19 cellular contexts compared by ENCODE assay signal in the genomic region with DNA sequence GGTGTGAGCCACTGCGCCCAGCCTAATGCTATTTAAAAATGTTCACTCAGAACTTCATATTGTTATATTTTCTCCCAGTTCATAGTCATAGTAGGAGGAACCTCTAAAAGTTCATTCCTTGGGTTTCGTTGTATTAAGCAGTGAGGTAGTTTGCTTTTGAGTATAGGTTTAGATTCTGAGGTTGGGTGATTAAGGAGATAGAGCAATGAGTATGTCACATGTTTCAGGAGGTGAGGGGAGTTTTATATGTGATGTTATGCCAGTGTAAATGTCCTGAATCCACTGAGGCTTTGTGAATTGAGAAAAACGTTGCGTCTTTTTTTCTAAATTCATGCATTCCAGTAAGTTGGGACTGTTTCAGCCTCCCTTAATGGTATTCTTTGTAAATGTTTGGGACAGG. TPM values are rescaled to one million over a fixed set of nuclear protein-coding genes. Genes with fewer than 3 reads are reported as not detected.
DNase-seq lines count a peak whose midpoint lies in the region; ATAC-seq, FAIRE-seq and TF ChIP-seq lines count a peak whose summit lies in the region.
"Had no signal": no experiment of that assay in that cellular context is flagged by ENCODE, and none has a peak within 500 bp of the region (broad histone marks: within the 10 kb centered on the region; RNA-seq: fewer than 3 reads in every experiment).

No MANE protein-coding gene starts in this region.

- intact Hi-C loops in K562 (cut with micrococcal nuclease), result loop anchor here (2.0 kb wide), 2 partner anchors 17 to 53 kb away; no protein-coding TSS in a partner anchor
- intact Hi-C loops in spleen (cut with DNase I; ENCODE audit: low total_unique reads), result no loop called here

- H3K9ac ChIP-seq in K562 (ENCODE audit: insufficient read depth in 1 of 2, low read depth in 2 of 2, low read length in 2 of 2), result peak overlapping the region in 1 of 2 experiments; percentile 4; a peak in 1 of 4 replicates
- H3K9ac ChIP-seq: KMS-11 had no signal

- no peak for TF ChIP-seq CTCF in K562 (IDR thresholded peaks at IDR 0.05 in 2 of 3, conservative IDR thresholded peaks at IDR 0.05 in 1 of 3; ENCODE audit: insufficient read depth in 2 of 3, low read depth in 1 of 3, low read length in 3 of 3)
- no peak for TF ChIP-seq CTCF in spleen (IDR thresholded peaks at IDR 0.05 in 8 of 11, conservative IDR thresholded peaks at IDR 0.05 in 3 of 11)
- TF ChIP-seq CTCF in WERI-Rb-1 (IDR thresholded peaks at IDR 0.05; ENCODE audit: low read depth, low read length), result no peak

- peak overlapping the region; percentile 4 to 16 for H3K27ac Mint-ChIP-seq in T-cell

- peaks cover 95% of the 10 kb centered on the region for H3K79me2 ChIP-seq in K562 (ENCODE audit: control insufficient read depth, insufficient read depth, low read length)

- no peak for TF ChIP-seq POLR2A in K562 (conservative IDR thresholded peaks at IDR 0.05)
- TF ChIP-seq POLR2A in spleen (IDR thresholded peaks at IDR 0.05), result no peak

- H3K4me2 ChIP-seq in K562 (ENCODE audit: insufficient read depth, low read length), result no peak overlapping the region

- POLR2A ChIA-PET in T-cell (lab: Charles Lee) (no interaction called here), K562 (lab: Yijun Ruan, JAX) (interaction anchor here (1.4 to 76.8 kb wide), 2 partner anchors 8 to 48 kb away, joined by 11 to 4622 read pairs; partner anchors contain the start of genes CCDC116, SDF2L1 and YDJC)

- 92% methylated on average over 4 of the region's 4 CpGs for WGBS in K562 (ENCODE audit: insufficient coverage, low coverage, missing lambda C conversion rate)
- 80 to 89% (median 84%) methylated on average over 4 of the region's 4 CpGs for WGBS in spleen, 5 donors

- H3K4me1 ChIP-seq in K562 (replicated peaks in 1 of 2; ENCODE audit: control insufficient read depth in 2 of 2, insufficient read depth in 2 of 2, low read length in 2 of 2), result peaks cover 56 to 62% of the 10 kb centered on the region in 2 experiments
- H3K4me1 ChIP-seq in spleen, result peaks cover 51 to 95% (median 85%) of the 10 kb centered on the region in 6 donors

- no TSS peak for BruUV-seq in K562 (replicated peaks; lab: Mats Ljungman, UMichigan)

- peaks cover 66% of the 10 kb centered on the region for H3K4me1 Mint-ChIP-seq in activated T-cell treated with anti-CD3 and anti-CD28 coated beads, Interleukin-2, amount 50 U/mL, for 4 hours (ENCODE audit: low read depth)
- peaks cover 66 to 75% (median 72%) of the 10 kb centered on the region in 3 donors for H3K4me1 Mint-ChIP-seq in T-cell

- no peak for TF ChIP-seq RAD21 in K562 (CRISPR knock-in tag; conservative IDR thresholded peaks at IDR 0.05 in 1 of 2, IDR thresholded peaks at IDR 0.05 in 1 of 2)

- peak overlapping the region; percentile 1; the same call in 1 of the 3 replicates for H3K27ac ChIP-seq in K562 (ENCODE audit: extremely low read depth, low read depth, low read length)
- peak overlapping the region in 5 of 8 donors; percentile 45 to 94 (median 92) for H3K27ac ChIP-seq in spleen
- no peak overlapping the region for H3K27ac ChIP-seq in WERI-Rb-1
- H3K27ac ChIP-seq: colonic mucosa, gastroesophageal sphincter, psoas muscle had no signal

- H3K4me3 Mint-ChIP-seq in activated T-cell treated with anti-CD3 and anti-CD28 coated beads, Interleukin-2, amount 50 U/mL, for 4 hours, result peak overlapping the region; percentile 47
- H3K4me3 Mint-ChIP-seq in T-cell, result peak overlapping the region in 2 of 3 donors; percentile 51 to 53

- H3K9me1 ChIP-seq in K562 (ENCODE audit: control insufficient read depth, insufficient read depth, low read length), result peaks cover 37% of the 10 kb centered on the region

- CTCF ChIA-PET in T-cell (lab: Charles Lee) (interaction anchor here in 1 of 2 donors (0.8 kb wide), 1 partner anchor 59 kb away, joined by 3 read pairs; no protein-coding TSS in a partner anchor), K562 (lab: Yijun Ruan, JAX; ENCODE audit: low intra/inter-chr PET ratio) (interaction anchor here (0.9 to 1.0 kb wide), 2 partner anchors 70 to 78 kb away, joined by 3 to 5 read pairs; partner anchors contain the start of gene SDF2L1)

- H2AFZ ChIP-seq in K562 (ENCODE audit: low read depth, low read length), result no peak overlapping the region

- peaks cover 59% of the 10 kb centered on the region for H3K36me3 ChIP-seq in K562 (ENCODE audit: control insufficient read depth, insufficient read depth, low read length)
- H3K36me3 ChIP-seq in spleen, result peaks cover 0 to 15% (median 0%) of the 10 kb centered on the region in 6 donors
- peaks cover 33% of the 10 kb centered on the region for H3K36me3 ChIP-seq in WERI-Rb-1
- H3K36me3 ChIP-seq: colonic mucosa, gastroesophageal sphincter had no signal

- H3K9me3 ChIP-seq in K562 (replicated peaks; ENCODE audit: control insufficient read depth, insufficient read depth, low read depth, low read length), result no peaks in the 10 kb centered on the region
- H3K9me3 ChIP-seq in spleen, result no peaks in the 10 kb centered on the region
- H3K9me3 ChIP-seq in WERI-Rb-1 (ENCODE audit: severe bottlenecking), result no peaks in the 10 kb centered on the region
- H3K9me3 ChIP-seq: colonic mucosa, gastroesophageal sphincter, psoas muscle had no signal

- no peak for DNase-seq in activated T-cell treated with anti-CD3 and anti-CD28 coated beads, Interleukin-2, amount 50 U/mL, for 4 hours
- no peak for DNase-seq in activated T-cell treated with anti-CD3 and anti-CD28 coated beads for 4 hours
- no peak for DNase-seq in T-cell
- no peak for DNase-seq in K562 (ENCODE audit: extremely low read depth in 1 of 4, low spot score in 3 of 4)
- no peak for DNase-seq in spleen
- no peak for DNase-seq in WERI-Rb-1
- no peak for DNase-seq in AML-193 (lab: John Stamatoyannopoulos, UW)
- DNase-seq: activated CD8-positive, alpha-beta memory T cell treated with anti-CD3 and anti-CD28 coated beads, Interleukin-2, amount 50 U/mL, for 48 hours; anterior cingulate cortex; colonic mucosa; NCI-H1105; psoas muscle; stimulated activated naive CD4-positive, alpha-beta T cell had no signal

- FAIRE-seq in K562 (lab: Jason Lieb, UNC), result no peak
- FAIRE-seq: G401.6, RCC 7860 had no signal

- H4K20me1 ChIP-seq in K562 (replicated peaks; ENCODE audit: control insufficient read depth, insufficient read depth, low read length), result peaks cover 74% of the 10 kb centered on the region

- no peak for TF ChIP-seq EP300 in K562 (IDR thresholded peaks at IDR 0.05; ENCODE audit: low read length)

- in situ Hi-C loops in K562 (cut with MboI), result loop anchor here (5.0 to 10.0 kb wide), 2 partner anchors 34 to 57 kb away; no protein-coding TSS in a partner anchor

- no peaks in the 10 kb centered on the region for H3K27me3 Mint-ChIP-seq in activated T-cell treated with anti-CD3 and anti-CD28 coated beads, Interleukin-2, amount 50 U/mL, for 4 hours (ENCODE audit: low read depth)
- H3K27me3 Mint-ChIP-seq in T-cell, result no peaks in the 10 kb centered on the region

- H3K9me3 Mint-ChIP-seq in activated T-cell treated with anti-CD3 and anti-CD28 coated beads, Interleukin-2, amount 50 U/mL, for 4 hours, result no peaks in the 10 kb centered on the region
- no peaks in the 10 kb centered on the region for H3K9me3 Mint-ChIP-seq in T-cell

- H3K27me3 ChIP-seq in K562 (ENCODE audit: control insufficient read depth in 2 of 2, insufficient read depth in 2 of 2, low read length in 2 of 2), result no peaks in the 10 kb centered on the region
- H3K27me3 ChIP-seq in spleen (replicated peaks in 1 of 7), result no peaks in the 10 kb centered on the region
- no peaks in the 10 kb centered on the region for H3K27me3 ChIP-seq in WERI-Rb-1 (ENCODE audit: insufficient read depth, low read depth, severe bottlenecking)
- H3K27me3 ChIP-seq: colonic mucosa, gastroesophageal sphincter had no signal

- ATAC-seq in activated T-cell treated with anti-CD3 and anti-CD28 coated beads, Interleukin-2, amount 50 U/mL, for 4 hours, result peak; percentile 42
- ATAC-seq in T-cell (replicated peaks in 1 of 4) (no peak), K562 (no peak), HG03460 (IDR thresholded peaks at IDR 0.05; ENCODE audit: unreplicated experiment) (no peak)
- ATAC-seq: gastroesophageal sphincter, psoas muscle had no signal

- H3K4me3 ChIP-seq in K562 (no peak overlapping the region), spleen (peak overlapping the region in 1 of 8 donors; percentile 34), WERI-Rb-1 (ENCODE audit: low read depth, low read length) (no peak overlapping the region)
- H3K4me3 ChIP-seq: colonic mucosa, gastroesophageal sphincter, psoas muscle had no signal

- H3K36me3 Mint-ChIP-seq in activated T-cell treated with anti-CD3 and anti-CD28 coated beads, Interleukin-2, amount 50 U/mL, for 4 hours (ENCODE audit: insufficient read depth), result peaks cover 14% of the 10 kb centered on the region
- H3K36me3 Mint-ChIP-seq in T-cell, result peaks cover 9% of the 10 kb centered on the region

RNA-seq across cellular contexts. Expression of gene UBE2L3, which starts 4.2 kb away (rescaled TPM):
- 10 to 100 TPM; 73.5 to 79.2 (median 78.0) TPM for total RNA-seq in activated T-cell treated with anti-CD3 and anti-CD28 coated beads, Interleukin-2, amount 50 U/mL, for 4 hours
- total RNA-seq in T-cell (10 to 100 TPM; 28.4 to 38.7 (median 34.3) TPM), K562 (2014; rRNA removed) (215 and 275 TPM in 2 replicates), K562 (2014; rRNA removed; fragmentation: Illumina TruSeq; extraction: Trizol) (285 and 298 TPM in 2 replicates), K562 (2015; rRNA removed; fragmentation: Illumina TruSeq; extraction: Trizol) (335 and 354 TPM in 2 replicates), K562 (2021) (240 TPM in 2 replicates), spleen (10 to 100 TPM; 36.8 to 69.3 (median 44.3) TPM)
- total RNA-seq in K562 (2011; cell fraction: chromatin; rRNA removed; ENCODE audit: low replicate concordance), result 76.2 and 94.2 TPM in 2 replicates
- 66.2 and 75.7 TPM in 2 replicates for total RNA-seq in K562 (2011; cell fraction: nucleolus; rRNA removed)
- total RNA-seq in K562 (2011; cell fraction: nucleoplasm; rRNA removed), result 78.4 and 92.8 TPM in 2 replicates
- polyA plus RNA-seq in K562 (2011; rRNA removed) (206 and 218 TPM in 2 replicates), K562 (2014; fragmentation: Illumina TruSeq; extraction: Trizol) (493 and 580 TPM in 2 replicates), K562 (2014; fragmentation: Nextera tagmentation; extraction: Ambion mirVana) (100 to 1,000 TPM; 575 to 625 TPM), K562 (2014; rRNA removed) (266 and 269 TPM in 2 replicates), spleen (10 to 100 TPM; 36.2 to 55.6 (median 46.2) TPM)
- 145 and 195 TPM in 2 replicates for polyA plus RNA-seq in K562 (2011; cell fraction: cytosol; rRNA removed)
- polyA plus RNA-seq in K562 (2011; cell fraction: nucleus; rRNA removed), result 56.6 and 72.9 TPM in 2 replicates
- polyA plus RNA-seq in K562 (2012), result 253 and 378 TPM in 2 replicates
- polyA minus RNA-seq in K562 (2011; rRNA and poly(A)+ RNA removed), result 172 and 189 TPM in 2 replicates
- 89.8 and 112 TPM in 2 replicates for polyA minus RNA-seq in K562 (2011; cell fraction: cytosol; rRNA and poly(A)+ RNA removed)
- 25.2 and 45.9 TPM in 2 replicates for polyA minus RNA-seq in K562 (2011; cell fraction: nucleus; rRNA and poly(A)+ RNA removed)

RNA-seq across cellular contexts. Expression of gene RIMBP3C, which starts 20.4 kb away (rescaled TPM):
- under 1 TPM in 2 of 3 donors, not detected in 1; 0.20 to 0.57 TPM for total RNA-seq in activated T-cell treated with anti-CD3 and anti-CD28 coated beads, Interleukin-2, amount 50 U/mL, for 4 hours
- total RNA-seq in T-cell, result 1 to 10 TPM in 3 of 5 donors, not detected in 2; 2.8 to 4.7 (median 3.9) TPM
- total RNA-seq in K562 (2011; cell fraction: chromatin; rRNA removed; ENCODE audit: low replicate concordance), result 0.79 and 1.6 TPM in 2 replicates
- total RNA-seq in K562 (2011; cell fraction: nucleolus; rRNA removed), result 2.1 and 2.3 TPM in 2 replicates
- 1.0 TPM in 1 of 2 replicates, not detected in the other for total RNA-seq in K562 (2011; cell fraction: nucleoplasm; rRNA removed)
- 0.65 and 0.77 TPM in 2 replicates for total RNA-seq in K562 (2014; rRNA removed)
- 0.06 and 0.15 TPM in 2 replicates for total RNA-seq in K562 (2014; rRNA removed; fragmentation: Illumina TruSeq; extraction: Trizol)
- total RNA-seq in K562 (2015; rRNA removed; fragmentation: Illumina TruSeq; extraction: Trizol), result 0.25 and 0.34 TPM in 2 replicates
- 0.89 and 0.98 TPM in 2 replicates for total RNA-seq in K562 (2021)
- 0.13 and 0.19 TPM in 2 replicates for polyA plus RNA-seq in K562 (2011; rRNA removed)
- 0.06 TPM in 1 of 2 replicates, not detected in the other for polyA plus RNA-seq in K562 (2011; cell fraction: cytosol; rRNA removed)
- polyA plus RNA-seq in K562 (2011; cell fraction: nucleus; rRNA removed), result 0.16 and 0.41 TPM in 2 replicates
- 0.75 and 0.85 TPM in 2 replicates for polyA plus RNA-seq in K562 (2012)
- polyA plus RNA-seq in K562 (2014; fragmentation: Illumina TruSeq; extraction: Trizol), result 0.09 and 0.26 TPM in 2 replicates
- not detected for polyA plus RNA-seq in K562 (2014; fragmentation: Nextera tagmentation; extraction: Ambion mirVana)
- 0.17 TPM in 1 of 2 replicates, not detected in the other for polyA plus RNA-seq in K562 (2014; rRNA removed)
- polyA minus RNA-seq in K562 (2011; rRNA and poly(A)+ RNA removed), result 0.60 and 0.90 TPM in 2 replicates
- 1.2 and 2.5 TPM in 2 replicates for polyA minus RNA-seq in K562 (2011; cell fraction: cytosol; rRNA and poly(A)+ RNA removed)
- polyA minus RNA-seq in K562 (2011; cell fraction: nucleus; rRNA and poly(A)+ RNA removed), result 2.3 and 4.4 TPM in 2 replicates
- 1 to 10 TPM in 2 of 7 donors, under 1 TPM in 3, not detected in 2; 0.34 to 2.0 (median 0.83) TPM for total RNA-seq in spleen
- polyA plus RNA-seq in spleen, result under 1 TPM; 0.03 to 0.19 (median 0.13) TPM
- total RNA-seq: myocyte, psoas muscle had no signal

RNA-seq across cellular contexts. Expression of gene YDJC, which starts 58.1 kb away (rescaled TPM):
- 10 to 100 TPM; 74.5 to 91.5 (median 91.4) TPM for total RNA-seq in activated T-cell treated with anti-CD3 and anti-CD28 coated beads, Interleukin-2, amount 50 U/mL, for 4 hours
- 10 to 100 TPM; 28.3 to 69.2 (median 62.2) TPM for total RNA-seq in T-cell
- total RNA-seq in K562 (2011; cell fraction: chromatin; rRNA removed; ENCODE audit: low replicate concordance), result 121 and 504 TPM in 2 replicates
- total RNA-seq in K562 (2011; cell fraction: nucleolus; rRNA removed), result 857 and 885 TPM in 2 replicates
- 325 and 370 TPM in 2 replicates for total RNA-seq in K562 (2011; cell fraction: nucleoplasm; rRNA removed)
- total RNA-seq in K562 (2014; rRNA removed), result 871 and 1,007 TPM in 2 replicates
- 69.0 and 87.5 TPM in 2 replicates for total RNA-seq in K562 (2014; rRNA removed; fragmentation: Illumina TruSeq; extraction: Trizol)
- total RNA-seq in K562 (2015; rRNA removed; fragmentation: Illumina TruSeq; extraction: Trizol), result 164 and 196 TPM in 2 replicates
- total RNA-seq in K562 (2021), result 626 and 641 TPM in 2 replicates
- polyA plus RNA-seq in K562 (2011; rRNA removed), result 203 and 277 TPM in 2 replicates
- polyA plus RNA-seq in K562 (2011; cell fraction: cytosol; rRNA removed), result 382 and 1,449 TPM in 2 replicates
- polyA plus RNA-seq in K562 (2011; cell fraction: nucleus; rRNA removed), result 629 and 1,089 TPM in 2 replicates
- 282 and 288 TPM in 2 replicates for polyA plus RNA-seq in K562 (2012)
- polyA plus RNA-seq in K562 (2014; fragmentation: Illumina TruSeq; extraction: Trizol), result 106 and 159 TPM in 2 replicates
- 10 to 100 TPM; 13.5 to 23.5 TPM for polyA plus RNA-seq in K562 (2014; fragmentation: Nextera tagmentation; extraction: Ambion mirVana)
- 707 and 732 TPM in 2 replicates for polyA plus RNA-seq in K562 (2014; rRNA removed)
- 35.0 and 44.2 TPM in 2 replicates for polyA minus RNA-seq in K562 (2011; rRNA and poly(A)+ RNA removed)
- 212 and 264 TPM in 2 replicates for polyA minus RNA-seq in K562 (2011; cell fraction: cytosol; rRNA and poly(A)+ RNA removed)
- 294 and 313 TPM in 2 replicates for polyA minus RNA-seq in K562 (2011; cell fraction: nucleus; rRNA and poly(A)+ RNA removed)
- 10 to 100 TPM; 19.0 to 35.0 (median 23.8) TPM for total RNA-seq in spleen
- 10 to 100 TPM; 41.0 to 54.3 (median 44.6) TPM for polyA plus RNA-seq in spleen

Comparison
In these comparisons a context has a peak if more than half of its experiments do, and no peak if none do; other contexts are left out.
1. ATAC-seq: peak in activated T-cell treated with anti-CD3 and anti-CD28 coated beads, Interleukin-2, amount 50 U/mL, for 4 hours (2 of 2); none in T-cell (0 of 4), K562 (single experiment) and HG03460 (single experiment).